Comparison of ENCODE assay signal across 8 cellular contexts in the genomic region with DNA sequence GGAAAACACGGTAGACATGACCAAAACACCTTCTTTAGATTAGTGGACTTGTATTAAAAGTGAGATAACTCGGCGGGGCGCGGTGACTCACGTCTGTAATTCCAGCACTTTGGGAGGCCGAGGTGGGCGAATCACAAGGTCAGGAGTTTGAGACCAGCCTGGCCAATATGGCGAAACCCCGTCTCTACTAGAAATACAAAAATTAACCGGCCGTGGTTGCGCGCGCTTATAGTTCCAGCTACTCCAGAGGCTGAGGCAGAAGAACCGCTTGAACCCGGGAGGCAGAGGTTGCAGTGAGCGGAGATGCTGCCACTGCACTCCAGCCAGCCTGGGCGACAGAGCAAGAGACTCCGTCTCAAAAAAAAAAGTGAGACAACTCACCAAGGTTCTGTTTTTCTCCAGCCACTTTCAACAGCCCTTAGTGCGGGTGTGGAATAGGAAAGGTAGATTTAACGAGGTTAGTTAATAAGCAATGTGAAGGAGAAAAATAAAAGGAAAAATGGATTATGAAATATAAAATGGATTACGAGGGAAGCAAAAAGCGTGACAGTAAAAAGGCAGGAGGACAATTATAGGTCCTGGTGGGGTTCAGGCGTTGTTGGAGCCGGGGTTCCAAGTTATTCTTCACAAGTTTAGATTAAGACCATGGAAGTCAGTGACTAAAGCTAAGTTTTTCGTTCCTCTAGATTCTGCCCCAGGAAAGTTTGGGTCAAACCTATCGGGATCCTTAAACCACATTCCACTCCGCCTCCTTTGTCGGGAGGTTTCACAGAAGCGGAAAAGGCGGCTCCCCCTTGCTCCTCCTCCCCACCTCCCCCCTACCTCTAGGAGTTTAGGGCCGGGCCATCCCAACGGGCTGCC. TPM values are rescaled to one million over a fixed set of nuclear protein-coding genes. Genes with fewer than 3 reads are reported as not detected.
DNase-seq lines count a peak whose midpoint lies in the region; ATAC-seq and TF ChIP-seq lines count a peak whose summit lies in the region.

No MANE protein-coding gene starts in this region.

- DNase-seq in DMS79 (lab: John Stamatoyannopoulos, UW) (peak; percentile 45), glomerular visceral epithelial cell (ENCODE audit: extremely low spot score) (peak; percentile 21), gastrocnemius medialis (no peak), NCI-H1092 (lab: John Stamatoyannopoulos, UW) (no peak), NCI-H774 (lab: John Stamatoyannopoulos, UW) (no peak), NCI-H82 (lab: John Stamatoyannopoulos, UW) (no peak)
- DNase-seq in activated CD8-positive, alpha-beta T cell treated with anti-CD3 and anti-CD28 coated beads, Interleukin-2, amount 10 ng/mL, durations not matched to agents 7 days and 5 days, result peak; percentile 24

- H3K27me3 ChIP-seq in gastrocnemius medialis, result no peaks in the 10 kb centered on the region

- H3K36me3 Mint-ChIP-seq in activated CD8-positive, alpha-beta T cell treated with anti-CD3 and anti-CD28 coated beads, Interleukin-2, amount 10 ng/mL, durations not matched to agents 7 days and 5 days (ENCODE audit: low read depth), result peaks cover 36% of the 10 kb centered on the region

- peak overlapping the region; percentile 77 to 95 (median 87) for H3K4me3 ChIP-seq in gastrocnemius medialis

- no peaks in the 10 kb centered on the region for H3K9me3 ChIP-seq in gastrocnemius medialis

- H3K4me1 ChIP-seq in gastrocnemius medialis, result peaks cover 18 to 29% of the 10 kb centered on the region in 2 donors

- H3K4me1 Mint-ChIP-seq in activated CD8-positive, alpha-beta T cell treated with anti-CD3 and anti-CD28 coated beads, Interleukin-2, amount 10 ng/mL, durations not matched to agents 7 days and 5 days (ENCODE audit: low read depth), result peaks cover 58% of the 10 kb centered on the region

- no peaks in the 10 kb centered on the region for H3K27me3 Mint-ChIP-seq in activated CD8-positive, alpha-beta T cell treated with anti-CD3 and anti-CD28 coated beads, Interleukin-2, amount 10 ng/mL, durations not matched to agents 7 days and 5 days (ENCODE audit: low read depth)

- intact Hi-C loops in gastrocnemius medialis (cut with DNase I; ENCODE audit: low total_unique reads), result loop anchor here (5.0 to 10.0 kb wide), 4 partner anchors 249 to 704 kb away; a partner anchor contains a TSS

- peak overlapping the region; percentile 99 for H3K27ac Mint-ChIP-seq in activated CD8-positive, alpha-beta T cell treated with anti-CD3 and anti-CD28 coated beads, Interleukin-2, amount 10 ng/mL, durations not matched to agents 7 days and 5 days

- in situ Hi-C loops in gastrocnemius medialis (cut with MboI; ENCODE audit: low sequenced_read_pairs in 4 of 4), result loop anchor here in 3 of 4 donors (5.0 to 10.0 kb wide), 4 partner anchors 136 to 294 kb away; a partner anchor contains a TSS

- H3K4me3 Mint-ChIP-seq in activated CD8-positive, alpha-beta T cell treated with anti-CD3 and anti-CD28 coated beads, Interleukin-2, amount 10 ng/mL, durations not matched to agents 7 days and 5 days, result peak overlapping the region; percentile 98

- CTCF ChIA-PET in activated CD8-positive, alpha-beta T cell treated with anti-CD3 and anti-CD28 coated beads, Interleukin-2, amount 10 ng/mL, durations not matched to agents 7 days and 5 days (lab: Charles Lee), result interaction anchor here (0.7 to 3.3 kb wide), 7 partner anchors 10 to 295 kb away, joined by 3 to 15 read pairs (median 3); a partner anchor contains a TSS

- peak; percentile 1 for ATAC-seq in HG03196 (IDR thresholded peaks at IDR 0.05; ENCODE audit: unreplicated experiment)
- no peak for ATAC-seq in activated CD8-positive, alpha-beta T cell treated with anti-CD3 and anti-CD28 coated beads, Interleukin-2, amount 10 ng/mL, durations not matched to agents 7 days and 5 days
- ATAC-seq in gastrocnemius medialis, result peak in 1 of 2 donors; percentile 2

- H3K9me3 Mint-ChIP-seq in activated CD8-positive, alpha-beta T cell treated with anti-CD3 and anti-CD28 coated beads, Interleukin-2, amount 10 ng/mL, durations not matched to agents 7 days and 5 days (ENCODE audit: insufficient read depth), result no peaks in the 10 kb centered on the region

- no peak for TF ChIP-seq POLR2A in gastrocnemius medialis (IDR thresholded peaks at IDR 0.05)

- POLR2A ChIA-PET in activated CD8-positive, alpha-beta T cell treated with anti-CD3 and anti-CD28 coated beads, Interleukin-2, amount 10 ng/mL, durations not matched to agents 7 days and 5 days (lab: Charles Lee), result interaction anchor here (0.6 to 3.7 kb wide), 12 partner anchors 11 to 292 kb away, joined by 3 to 34 read pairs (median 4); a partner anchor contains a TSS

- no peaks in the 10 kb centered on the region for H3K36me3 ChIP-seq in gastrocnemius medialis

- no peak for TF ChIP-seq CTCF in gastrocnemius medialis (IDR thresholded peaks at IDR 0.05 in 4 of 5, conservative IDR thresholded peaks at IDR 0.05 in 1 of 5)

- H3K27ac ChIP-seq in gastrocnemius medialis, result peak overlapping the region; percentile 94 to 98 (median 97)

RNA-seq across cellular contexts. Expression of a gene that starts 0.5 kb away (rescaled TPM):
- 10 to 100 TPM; 33.3 to 38.6 TPM for total RNA-seq in activated CD8-positive, alpha-beta T cell treated with anti-CD3 and anti-CD28 coated beads, Interleukin-2, amount 10 ng/mL, durations not matched to agents 7 days and 5 days
- 10 to 100 TPM; 27.9 to 59.4 (median 33.2) TPM for total RNA-seq in gastrocnemius medialis

RNA-seq across cellular contexts. Expression of a gene that starts 1.1 kb away (rescaled TPM):
- total RNA-seq in activated CD8-positive, alpha-beta T cell treated with anti-CD3 and anti-CD28 coated beads, Interleukin-2, amount 10 ng/mL, durations not matched to agents 7 days and 5 days, result 10 to 100 TPM; 32.5 to 35.4 TPM
- 10 to 100 TPM; 14.8 to 21.8 (median 20.0) TPM for total RNA-seq in gastrocnemius medialis

Comparison
In these comparisons a context has a peak if more than half of its experiments do, and no peak if none do; other contexts are left out.
1. DNase-seq: peak in DMS79 (single experiment), activated CD8-positive, alpha-beta T cell treated with anti-CD3 and anti-CD28 coated beads, Interleukin-2, amount 10 ng/mL, durations not matched to agents 7 days and 5 days (single experiment) and glomerular visceral epithelial cell (single experiment); none in gastrocnemius medialis (0 of 2), NCI-H1092 (single experiment), NCI-H774 (single experiment) and NCI-H82 (single experiment).